ENCODE assay signal across 15 cellular contexts in genomic region chr4:133808151-133808550, GRCh38.
"Had no signal": no experiment of that assay in that cellular context is flagged by ENCODE, and none has a peak within 500 bp of the region (broad histone marks: within the 10 kb centered on the region; RNA-seq: fewer than 3 reads in every experiment).

No MANE protein-coding gene starts in this region.

- H3K4me1 ChIP-seq: adrenal gland, body of pancreas, foreskin keratinocyte, tibial artery, vagina had no signal

- H3K4me3 ChIP-seq: adrenal gland, body of pancreas, mucosa of descending colon, tibial artery, vagina had no signal

- H3K36me3 ChIP-seq: adrenal gland, tibial artery, vagina had no signal

- H3K9me3 ChIP-seq: adrenal gland, body of pancreas, mucosa of descending colon, tibial artery, vagina had no signal

- DNase-seq: activated B cell treated with CpG ODN at 0.5 μM for 24 hours; activated CD4-positive, alpha-beta T cell treated with anti-CD3 and anti-CD28 coated beads, Interleukin-2, amount 10 ng/mL, durations not matched to agents 24 days and 14 days; activated naive CD4-positive, alpha-beta T cell treated with anti-CD3 and anti-CD28 coated beads, Interleukin-2, amount 10 ng/mL, durations not matched to agents 7 days and 5 days; adrenal gland; body of pancreas; dermis blood vessel endothelial cell; endodermal cell; foreskin keratinocyte; head of caudate nucleus; mammary epithelial cell; mucosa of descending colon; natural killer cell; right cardiac atrium; tibial artery had no signal

- H3K27ac ChIP-seq: adrenal gland, body of pancreas, foreskin keratinocyte, tibial artery, vagina had no signal

- H3K27me3 ChIP-seq: adrenal gland, body of pancreas, foreskin keratinocyte, tibial artery, vagina had no signal
